ENCODE assay signal across 7 cellular contexts in the genomic region with DNA sequence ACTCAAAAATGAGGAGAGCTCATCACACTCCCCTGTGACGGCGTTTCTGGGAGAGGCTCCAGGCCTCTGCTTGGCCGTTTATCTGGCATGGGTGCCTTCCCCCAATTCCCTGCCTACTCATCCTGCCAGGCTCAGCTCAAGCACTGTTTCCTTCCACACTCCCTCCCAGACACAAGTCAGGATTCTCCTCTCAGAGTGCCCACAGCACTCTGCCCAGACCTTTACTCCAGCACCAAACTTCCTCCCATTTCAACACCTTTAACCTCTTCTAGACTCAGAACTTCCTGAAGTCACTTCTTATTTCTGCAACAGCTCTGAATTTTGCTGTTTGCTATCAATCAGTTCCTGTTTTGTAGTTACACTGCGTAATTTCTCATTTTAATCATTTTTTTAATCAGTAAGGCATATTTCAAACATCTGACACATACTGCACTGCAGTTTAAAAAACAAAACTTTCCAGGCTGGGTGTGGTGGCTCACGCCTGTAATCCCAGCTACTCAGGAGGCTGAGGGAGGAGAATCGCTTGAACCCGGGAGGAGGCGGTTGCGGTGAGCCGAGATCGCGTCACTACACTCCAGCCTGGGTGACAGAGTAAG. TPM values are rescaled to one million over a fixed set of nuclear protein-coding genes. Genes with fewer than 3 reads are reported as not detected.
A peak's percentile ranks its signal among the peaks of the same experiment; 100 is the strongest.
DNase-seq lines count a peak whose midpoint lies in the region; ATAC-seq and TF ChIP-seq lines count a peak whose summit lies in the region.

No MANE protein-coding gene starts in this region.

- no peak overlapping the region for H2AK5ac ChIP-seq in mesendoderm (ENCODE audit: low read length)

- peak overlapping the region; percentile 66 for H3K4me3 Mint-ChIP-seq in activated CD4-positive, alpha-beta memory T cell treated with anti-CD3 and anti-CD28 coated beads for 36 hours

- H2BK15ac ChIP-seq in mesendoderm (replicated peaks; ENCODE audit: low read depth) = no peak overlapping the region

- H3K79me1 ChIP-seq in mesendoderm (ENCODE audit: low read length) = no peaks in the 10 kb centered on the region

- no peak overlapping the region for H2BK120ac ChIP-seq in mesendoderm (ENCODE audit: low read depth, low read length)

- H3K18ac ChIP-seq in mesendoderm (ENCODE audit: low read length) = no peak overlapping the region

- POLR2A ChIA-PET in activated CD4-positive, alpha-beta memory T cell treated with anti-CD3 and anti-CD28 coated beads for 36 hours (lab: Charles Lee) = interaction anchor here (0.6 to 3.6 kb wide), 3 partner anchors 15 to 286 kb away, joined by 3 to 26 read pairs (median 3); a partner anchor contains a TSS

- H3K27ac ChIP-seq in heart right ventricle = peak overlapping the region in 4 of 10 donors; percentile 24 to 89 (median 42)
- peak overlapping the region in 4 of 5 donors; percentile 27 to 76 (median 48) for H3K27ac ChIP-seq in stomach
- no peak overlapping the region for H3K27ac ChIP-seq in suprapubic skin
- H3K27ac ChIP-seq in mesendoderm (ENCODE audit: low read depth, low read length) = no peak overlapping the region

- TF ChIP-seq CTCF in NB4 (IDR thresholded peaks at IDR 0.05; ENCODE audit: low read depth, low read length) (no peak), heart right ventricle (IDR thresholded peaks at IDR 0.05) (no peak), stomach (IDR thresholded peaks at IDR 0.05) (no peak), suprapubic skin (IDR thresholded peaks at IDR 0.05) (no peak)

- no peak overlapping the region for H3K4me2 ChIP-seq in mesendoderm (ENCODE audit: low read length)

- H3K36me3 Mint-ChIP-seq in activated CD4-positive, alpha-beta memory T cell treated with anti-CD3 and anti-CD28 coated beads for 36 hours = peaks cover 27% of the 10 kb centered on the region

- H2BK5ac ChIP-seq in mesendoderm (ENCODE audit: low read length) = no peak overlapping the region

- TF ChIP-seq POLR2A in NB4 (IDR thresholded peaks at IDR 0.05; ENCODE audit: extremely low read depth, insufficient read length) (no peak), stomach (IDR thresholded peaks at IDR 0.05) (no peak), suprapubic skin (IDR thresholded peaks at IDR 0.05) (no peak)

- CTCF ChIA-PET in activated CD4-positive, alpha-beta memory T cell treated with anti-CD3 and anti-CD28 coated beads for 36 hours (lab: Charles Lee) = interaction anchor here (1.1 to 3.7 kb wide), 5 partner anchors 9 to 201 kb away, joined by 3 to 51 read pairs (median 3); a partner anchor contains a TSS

- ATAC-seq in heart right ventricle = peak; percentile 43 to 89 (median 74)

- H3K79me2 ChIP-seq in mesendoderm (ENCODE audit: control insufficient read depth, insufficient read depth, low read length) = no peaks in the 10 kb centered on the region

- H3K9ac ChIP-seq in mesendoderm (ENCODE audit: low read length) = no peak overlapping the region

- no peak overlapping the region for H3K23ac ChIP-seq in mesendoderm (ENCODE audit: low read length)

- peaks cover 0 to 62% (median 28%) of the 10 kb centered on the region in 9 donors for H3K36me3 ChIP-seq in heart right ventricle
- peaks cover 18 to 82% (median 74%) of the 10 kb centered on the region in 4 donors for H3K36me3 ChIP-seq in stomach
- H3K36me3 ChIP-seq in suprapubic skin = peaks cover 45% of the 10 kb centered on the region
- no peaks in the 10 kb centered on the region for H3K36me3 ChIP-seq in mesendoderm (ENCODE audit: control insufficient read depth, insufficient read depth, low read length)

- DNase-seq in NB4 (ENCODE audit: low read depth) (peak; percentile 71), heart right ventricle (peak; percentile 37 to 42), stomach (no peak), suprapubic skin (ENCODE audit: low spot score in 2 of 2) (no peak), NCI-H146 (lab: John Stamatoyannopoulos, UW) (no peak), mesendoderm (no peak)
- peak; percentile 74 for DNase-seq in activated CD4-positive, alpha-beta memory T cell treated with anti-CD3 and anti-CD28 coated beads for 36 hours

- H3K4me3 ChIP-seq in NB4 (ENCODE audit: low read depth, low read length) (no peak overlapping the region), heart right ventricle (peak overlapping the region in 1 of 10 donors; percentile 24), stomach (no peak overlapping the region), suprapubic skin (no peak overlapping the region), mesendoderm (ENCODE audit: low read length) (no peak overlapping the region)

- H3K9me3 ChIP-seq in heart right ventricle (no peaks in the 10 kb centered on the region), stomach (no peaks in the 10 kb centered on the region), suprapubic skin (no peaks in the 10 kb centered on the region)

- no peak overlapping the region for H3K4ac ChIP-seq in mesendoderm (ENCODE audit: low read depth, low read length)

- 76 to 78% methylated on average over 12 of the region's 12 CpGs for WGBS in heart right ventricle, 2 donors
- 66 to 88% (median 78%) methylated on average over 12 of the region's 12 CpGs for WGBS in stomach, 5 donors
- WGBS in suprapubic skin = 81% methylated on average over 12 of the region's 12 CpGs
- no CpG with 5 or more reads among the region's 12 CpGs for WGBS in mesendoderm (ENCODE audit: extremely low coverage, insufficient coverage, low lambda C conversion rate)

- H3K9me3 Mint-ChIP-seq in activated CD4-positive, alpha-beta memory T cell treated with anti-CD3 and anti-CD28 coated beads for 36 hours = no peaks in the 10 kb centered on the region

- TF ChIP-seq EP300 in stomach (IDR thresholded peaks at IDR 0.05) (no peak), suprapubic skin (IDR thresholded peaks at IDR 0.05) (no peak)

- intact Hi-C loops in activated CD4-positive, alpha-beta memory T cell treated with anti-CD3 and anti-CD28 coated beads for 36 hours (cut with micrococcal nuclease) = loop anchor here (1.0 to 5.0 kb wide), 4 partner anchors 17 to 210 kb away; a partner anchor contains a TSS
- intact Hi-C loops in heart right ventricle (cut with DNase I) (no loop called here), stomach (cut with DNase I; ENCODE audit: low total_unique reads) (no loop called here)

- H3K4me1 ChIP-seq in heart right ventricle (peaks cover 0 to 59% (median 14%) of the 10 kb centered on the region in 9 donors), stomach (peaks cover 6 to 47% (median 25%) of the 10 kb centered on the region in 4 donors), suprapubic skin (peaks cover 16% of the 10 kb centered on the region), mesendoderm (ENCODE audit: control insufficient read depth, low read depth, low read length) (no peaks in the 10 kb centered on the region)

- peaks cover 78% of the 10 kb centered on the region for H3K4me1 Mint-ChIP-seq in activated CD4-positive, alpha-beta memory T cell treated with anti-CD3 and anti-CD28 coated beads for 36 hours (ENCODE audit: low read depth)

- no peak overlapping the region for H3K56ac ChIP-seq in mesendoderm (ENCODE audit: low read length)

- H3K27ac Mint-ChIP-seq in activated CD4-positive, alpha-beta memory T cell treated with anti-CD3 and anti-CD28 coated beads for 36 hours = peak overlapping the region; percentile 94

- H4K5ac ChIP-seq in mesendoderm (ENCODE audit: low read length) = no peak overlapping the region

- no peak overlapping the region for H4K8ac ChIP-seq in mesendoderm (ENCODE audit: low read depth, low read length)

- H3K27me3 ChIP-seq in heart right ventricle = no peaks in the 10 kb centered on the region
- no peaks in the 10 kb centered on the region for H3K27me3 ChIP-seq in stomach
- no peaks in the 10 kb centered on the region for H3K27me3 ChIP-seq in suprapubic skin
- H3K27me3 ChIP-seq in mesendoderm (ENCODE audit: insufficient read depth, low read length, poor library complexity) = no peaks in the 10 kb centered on the region

- H3K27me3 Mint-ChIP-seq in activated CD4-positive, alpha-beta memory T cell treated with anti-CD3 and anti-CD28 coated beads for 36 hours = no peaks in the 10 kb centered on the region

RNA-seq across cellular contexts. Expression of a gene that starts 16.0 kb away (rescaled TPM):
- 10 to 100 TPM; 13.3 to 13.4 TPM for total RNA-seq in activated CD4-positive, alpha-beta memory T cell treated with anti-CD3 and anti-CD28 coated beads for 36 hours
- total RNA-seq in heart right ventricle (10 to 100 TPM in 3 of 10 donors, 1 to 10 TPM in 7; 7.4 to 12.8 (median 8.2) TPM), stomach (10 to 100 TPM in 3 of 5 donors, 1 to 10 TPM in 2; 2.9 to 98.2 (median 29.0) TPM), suprapubic skin (10 to 100 TPM; 19.3 to 47.2 (median 31.7) TPM)
- polyA plus RNA-seq in heart right ventricle (1 to 10 TPM; 4.4 to 6.0 TPM), stomach (10 to 100 TPM in 1 of 3 donors, 1 to 10 TPM in 2; 7.4 to 10.8 (median 9.9) TPM)
- polyA plus RNA-seq in mesendoderm (2013, experiment 1 of 2) = 8.3 TPM
- polyA plus RNA-seq in mesendoderm (2013, experiment 2 of 2) = 8.4 TPM

RNA-seq across cellular contexts. Expression of a gene that starts 31.6 kb away (rescaled TPM):
- under 1 TPM; 0.69 to 0.99 TPM for total RNA-seq in activated CD4-positive, alpha-beta memory T cell treated with anti-CD3 and anti-CD28 coated beads for 36 hours
- total RNA-seq in heart right ventricle = 1 to 10 TPM in 1 of 10 donors, under 1 TPM in 3, not detected in 6; 0.11 to 1.1 (median 0.19) TPM
- polyA plus RNA-seq in heart right ventricle = not detected
- 1 to 10 TPM in 1 of 5 donors, not detected in 4; 1.8 TPM for total RNA-seq in stomach
- polyA plus RNA-seq in stomach = not detected
- total RNA-seq in suprapubic skin = not detected
- polyA plus RNA-seq in mesendoderm (2013, experiment 1 of 2) = not detected
- polyA plus RNA-seq in mesendoderm (2013, experiment 2 of 2) = not detected

RNA-seq across cellular contexts. Expression of a gene that starts 53.3 kb away (rescaled TPM):
- not detected for total RNA-seq in activated CD4-positive, alpha-beta memory T cell treated with anti-CD3 and anti-CD28 coated beads for 36 hours
- total RNA-seq in heart right ventricle (not detected), stomach (1 to 10 TPM in 1 of 5 donors, not detected in 4; 8.0 TPM), suprapubic skin (1 to 10 TPM in 3 of 4 donors, under 1 TPM in 1; 0.48 to 3.9 (median 2.0) TPM)
- polyA plus RNA-seq in heart right ventricle (not detected), stomach (1 to 10 TPM in 1 of 3 donors, not detected in 2; 1.9 TPM)
- polyA plus RNA-seq in mesendoderm (2013, experiment 1 of 2) = 0.01 TPM
- 0.04 TPM for polyA plus RNA-seq in mesendoderm (2013, experiment 2 of 2)

Comparison
In these comparisons a context has a peak if more than half of its experiments do, and no peak if none do; other contexts are left out.
1. DNase-seq: peak in NB4 (single experiment), activated CD4-positive, alpha-beta memory T cell treated with anti-CD3 and anti-CD28 coated beads for 36 hours (single experiment) and heart right ventricle (2 of 2); none in stomach (single experiment), suprapubic skin (0 of 2), NCI-H146 (single experiment) and mesendoderm (single experiment).
2. H3K27ac ChIP-seq: peak in stomach (4 of 5); none in suprapubic skin (single experiment) and mesendoderm (single experiment).